ENCODE assay signal across 10 cellular contexts in genomic region chr17:29131814-29132682, GRCh38.
A peak's percentile ranks its signal among the peaks of the same experiment; 100 is the strongest.
DNase-seq lines count a peak whose midpoint lies in the region; ATAC-seq and TF ChIP-seq lines count a peak whose summit lies in the region.
"Had no signal": no experiment of that assay in that cellular context is flagged by ENCODE, and none has a peak within 500 bp of the region (broad histone marks: within the 10 kb centered on the region; RNA-seq: fewer than 3 reads in every experiment).

No MANE protein-coding gene starts in this region.

- ATAC-seq in GM21447 (IDR thresholded peaks at IDR 0.05; ENCODE audit: unreplicated experiment) (no peak), GM21526 (IDR thresholded peaks at IDR 0.05; ENCODE audit: low FRiP score, unreplicated experiment) (no peak), HG03565 (IDR thresholded peaks at IDR 0.05; ENCODE audit: unreplicated experiment) (no peak)

- no peak overlapping the region; a peak in 2 of 20 replicates for H3K4me3 ChIP-seq in BLaER1 treated with 17β-estradiol and CSF1 and Interleukin-3, amounts not matched to agents 10 nM and 100 nM
- H3K4me3 ChIP-seq in neutrophil (ENCODE audit: low read depth in 1 of 2, low read length in 1 of 2), result no peak overlapping the region
- H3K4me3 ChIP-seq: Peyer's patch, thyroid gland had no signal

- H3K9me3 ChIP-seq in BLaER1 treated with 17β-estradiol and CSF1 and Interleukin-3, amounts not matched to agents 10 nM and 100 nM (replicated peaks in 1 of 11), result no peaks in the 10 kb centered on the region
- H3K9me3 ChIP-seq in KOPT-K1 (ENCODE audit: insufficient read depth, low read length, poor library complexity, severe bottlenecking) (no peaks in the 10 kb centered on the region), neutrophil (no peaks in the 10 kb centered on the region)
- H3K9me3 ChIP-seq: Peyer's patch, thyroid gland had no signal

- H3K9ac ChIP-seq in BLaER1 treated with 17β-estradiol and CSF1 and Interleukin-3, amounts not matched to agents 10 nM and 100 nM, result peak overlapping the region; percentile 20 to 68 (median 57); a peak in 20 of 22 replicates

- peak overlapping the region; percentile 58 to 100 (median 98) for H3K4me2 ChIP-seq in BLaER1 treated with 17β-estradiol and CSF1 and Interleukin-3, amounts not matched to agents 10 nM and 100 nM

- TF ChIP-seq CTCF in neutrophil (IDR thresholded peaks at IDR 0.05), result no peak

- DNase-seq in ecto neural progenitor cell (ENCODE audit: low spot score), result no peak
- DNase-seq: thyroid gland had no signal

- peak overlapping the region; percentile 25 to 99 (median 68) for H3K27ac ChIP-seq in BLaER1 treated with 17β-estradiol and CSF1 and Interleukin-3, amounts not matched to agents 10 nM and 100 nM
- H3K27ac ChIP-seq in KOPT-K1 (ENCODE audit: low read depth, low read length, poor library complexity, severe bottlenecking) (peak overlapping the region; percentile 63), cingulate gyrus (ENCODE audit: low read depth, low read length) (peak overlapping the region; percentile 20), neutrophil (peak overlapping the region; percentile 12)
- H3K27ac ChIP-seq: Peyer's patch, thyroid gland had no signal

- H3K36me3 ChIP-seq in BLaER1 treated with 17β-estradiol and CSF1 and Interleukin-3, amounts not matched to agents 10 nM and 100 nM, result peaks cover 10 to 100% (median 87%) of the 10 kb centered on the region in 11 experiments; a peak in 20 of 22 replicates
- peaks cover 68% of the 10 kb centered on the region for H3K36me3 ChIP-seq in KOPT-K1 (ENCODE audit: insufficient read depth, low read length)
- H3K36me3 ChIP-seq in neutrophil, result peaks cover 49% of the 10 kb centered on the region
- H3K36me3 ChIP-seq: thyroid gland had no signal

- H3K27me3 ChIP-seq in BLaER1 treated with 17β-estradiol and CSF1 and Interleukin-3, amounts not matched to agents 10 nM and 100 nM, result no peaks in the 10 kb centered on the region
- no peaks in the 10 kb centered on the region for H3K27me3 ChIP-seq in neutrophil
- H3K27me3 ChIP-seq: Peyer's patch, thyroid gland had no signal

- H4K20me1 ChIP-seq in BLaER1 treated with 17β-estradiol and CSF1 and Interleukin-3, amounts not matched to agents 10 nM and 100 nM, result peaks cover 14 to 100% (median 52%) of the 10 kb centered on the region in 11 experiments; a peak in 19 of 22 replicates

- peaks cover 96 to 100% (median 100%) of the 10 kb centered on the region in 10 experiments for H3K4me1 ChIP-seq in BLaER1 treated with 17β-estradiol and CSF1 and Interleukin-3, amounts not matched to agents 10 nM and 100 nM
- peaks cover 18 to 19% of the 10 kb centered on the region in 2 experiments for H3K4me1 ChIP-seq in neutrophil (ENCODE audit: control insufficient read depth in 1 of 2, insufficient read depth in 1 of 2, low read depth in 1 of 2, low read length in 1 of 2)
- H3K4me1 ChIP-seq: Peyer's patch had no signal

Comparison
In these comparisons a context has a peak if more than half of its experiments do, and no peak if none do; other contexts are left out.
1. H3K27ac ChIP-seq: peak in every context shown above with its lines; median percentile 68 in BLaER1 treated with 17β-estradiol and CSF1 and Interleukin-3, amounts not matched to agents 10 nM and 100 nM; 63 in KOPT-K1; 20 in cingulate gyrus; 12 in neutrophil.